In the genomic region with DNA sequence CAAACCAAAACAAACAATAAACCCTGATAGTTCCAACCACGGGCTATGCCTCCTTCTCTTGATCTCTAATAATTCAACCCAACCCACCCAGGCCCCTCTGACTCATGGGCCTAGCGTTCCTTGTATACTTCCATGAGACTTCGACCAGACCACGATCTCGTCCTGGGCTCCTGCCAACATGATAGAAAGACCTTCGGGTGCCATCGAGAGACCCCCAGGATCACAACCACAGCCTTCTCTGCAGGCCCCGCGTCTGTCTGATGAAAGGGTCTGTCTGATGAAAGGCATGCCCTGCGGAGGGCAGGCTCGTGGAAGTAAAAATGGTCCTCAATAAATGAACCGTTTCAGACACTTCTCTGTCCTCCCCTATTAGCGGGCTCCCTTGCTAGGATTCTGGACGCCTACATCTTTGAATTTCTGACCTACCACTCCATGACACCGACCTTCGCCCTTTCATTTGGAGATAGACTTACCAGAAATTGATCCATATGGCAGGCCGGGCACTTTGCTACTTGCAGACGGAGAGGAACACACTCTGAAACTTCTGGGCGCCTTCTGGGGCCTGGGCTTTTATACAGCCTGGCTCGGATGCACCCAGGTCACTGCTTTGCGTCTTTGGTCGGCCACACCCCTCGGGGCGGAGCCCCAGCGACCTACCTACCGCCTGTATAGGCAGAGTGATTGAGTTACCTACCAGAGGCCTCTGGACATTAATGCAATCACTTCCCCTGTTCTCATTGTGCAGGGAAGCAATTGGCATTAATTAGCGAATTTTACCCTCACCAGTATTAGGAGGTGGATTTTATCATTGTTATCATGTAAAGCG, we compare ENCODE assay signal across 21 cellular contexts. TPM values are rescaled to one million over a fixed set of nuclear protein-coding genes. Genes with fewer than 3 reads are reported as not detected.
DNase-seq lines count a peak whose midpoint lies in the region; ATAC-seq and TF ChIP-seq lines count a peak whose summit lies in the region.
"Had no signal": no experiment of that assay in that cellular context is flagged by ENCODE, and none has a peak within 500 bp of the region (broad histone marks: within the 10 kb centered on the region; RNA-seq: fewer than 3 reads in every experiment).

No MANE protein-coding gene starts in this region.

- H3K4me3 ChIP-seq in H7 (ENCODE audit: insufficient read depth, low read depth, low read length) (no peak overlapping the region), esophagus muscularis mucosa (no peak overlapping the region)
- H3K4me3 ChIP-seq: BLaER1 treated with 17β-estradiol and CSF1 and Interleukin-3, amounts not matched to agents 10 nM and 100 nM had no signal

- 92% methylated on average over 23 of the region's 28 CpGs for WGBS in esophagus muscularis mucosa

- H3K36me3 ChIP-seq in H7 (replicated peaks; ENCODE audit: control insufficient read depth, insufficient read depth, low read length) (no peaks in the 10 kb centered on the region), esophagus muscularis mucosa (no peaks in the 10 kb centered on the region)
- H3K36me3 ChIP-seq: BLaER1 treated with 17β-estradiol and CSF1 and Interleukin-3, amounts not matched to agents 10 nM and 100 nM had no signal

- H3K27ac Mint-ChIP-seq in WTC11 (no peak overlapping the region), osteocyte (ENCODE audit: unreplicated experiment) (no peak overlapping the region)
- H3K27ac Mint-ChIP-seq: B cell; CD4-positive, CD25-positive, alpha-beta regulatory T cell; CD8-positive, alpha-beta memory T cell had no signal

- H3K9me3 Mint-ChIP-seq in WTC11 (peaks cover 17% of the 10 kb centered on the region), osteocyte (ENCODE audit: unreplicated experiment) (peaks cover 13% of the 10 kb centered on the region)
- peaks cover 21% of the 10 kb centered on the region for H3K9me3 Mint-ChIP-seq in activated T-cell treated with anti-CD3 and anti-CD28 coated beads, Interleukin-2, amount 50 U/mL, for 4 hours

- intact Hi-C loops in esophagus muscularis mucosa (cut with DNase I) (no loop called here), head of caudate nucleus (cut with DNase I) (no loop called here)

- TF ChIP-seq CTCF in WTC11 (IDR thresholded peaks at IDR 0.05), result no peak
- no peak for TF ChIP-seq CTCF in esophagus muscularis mucosa (IDR thresholded peaks at IDR 0.05)
- TF ChIP-seq CTCF in osteocyte (IDR thresholded peaks at IDR 0.05), result no peak

- peaks cover 0 to 3% (median 0%) of the 10 kb centered on the region in 4 donors for H3K4me1 ChIP-seq in esophagus muscularis mucosa

- ATAC-seq in WTC11, result peak; percentile 79
- ATAC-seq in activated T-cell treated with anti-CD3 and anti-CD28 coated beads, Interleukin-2, amount 50 U/mL, for 4 hours, result no peak

- H3K27me3 Mint-ChIP-seq in WTC11 (ENCODE audit: low read depth) (peaks cover 16% of the 10 kb centered on the region), osteocyte (ENCODE audit: unreplicated experiment) (peaks cover 19% of the 10 kb centered on the region)
- H3K27me3 Mint-ChIP-seq in activated T-cell treated with anti-CD3 and anti-CD28 coated beads, Interleukin-2, amount 50 U/mL, for 4 hours (ENCODE audit: low read depth), result peaks cover 7% of the 10 kb centered on the region

- CTCF ChIA-PET in WTC11 (lab: Charles Lee), result no interaction called here

- H3K27me3 ChIP-seq in H7 (ENCODE audit: control insufficient read depth, insufficient read depth, low read length) (no peaks in the 10 kb centered on the region; the same call in 1 of the 2 replicates), esophagus muscularis mucosa (no peaks in the 10 kb centered on the region)
- H3K27me3 ChIP-seq: BLaER1 treated with 17β-estradiol and CSF1 and Interleukin-3, amounts not matched to agents 10 nM and 100 nM had no signal

- H3K4me1 Mint-ChIP-seq in WTC11 (peaks cover 7% of the 10 kb centered on the region), osteocyte (ENCODE audit: unreplicated experiment) (no peaks in the 10 kb centered on the region)
- H3K4me1 Mint-ChIP-seq in activated T-cell treated with anti-CD3 and anti-CD28 coated beads, Interleukin-2, amount 50 U/mL, for 4 hours (ENCODE audit: low read depth), result no peaks in the 10 kb centered on the region
- H3K4me1 Mint-ChIP-seq: B cell; CD4-positive, CD25-positive, alpha-beta regulatory T cell; CD8-positive, alpha-beta memory T cell had no signal

- DNase-seq in H7 (peak; percentile 40), WTC11 (ENCODE audit: low spot score) (peak; percentile 56), esophagus muscularis mucosa (ENCODE audit: extremely low spot score) (peak; percentile 81), osteocyte (ENCODE audit: extremely low spot score, unreplicated experiment) (peak; percentile 69), head of caudate nucleus (no peak), NCI-H524 (lab: John Stamatoyannopoulos, UW) (no peak)
- DNase-seq in activated T-cell treated with anti-CD3 and anti-CD28 coated beads, Interleukin-2, amount 50 U/mL, for 4 hours, result no peak
- DNase-seq: CD4-positive, CD25-positive, alpha-beta regulatory T cell; CD8-positive, alpha-beta memory T cell; COR-L47; DMS 273 treated with DMSO at 0.1 percent for 48 hours; DMS53; DND-41; EL; GOT3; HCEC 1CT had no signal

- peaks cover 10% of the 10 kb centered on the region for H3K36me3 Mint-ChIP-seq in WTC11
- no peaks in the 10 kb centered on the region for H3K36me3 Mint-ChIP-seq in osteocyte (ENCODE audit: unreplicated experiment)
- H3K36me3 Mint-ChIP-seq in activated T-cell treated with anti-CD3 and anti-CD28 coated beads, Interleukin-2, amount 50 U/mL, for 4 hours (ENCODE audit: insufficient read depth), result peaks cover 2% of the 10 kb centered on the region
- H3K36me3 Mint-ChIP-seq: CD4-positive, CD25-positive, alpha-beta regulatory T cell had no signal

- TF ChIP-seq EP300 in esophagus muscularis mucosa (IDR thresholded peaks at IDR 0.05), result no peak

- POLR2A ChIA-PET in WTC11 (lab: Charles Lee), result no interaction called here

- peaks cover 0 to 25% (median 18%) of the 10 kb centered on the region in 4 donors for H3K9me3 ChIP-seq in esophagus muscularis mucosa

- no peak for TF ChIP-seq POLR2A in esophagus muscularis mucosa (IDR thresholded peaks at IDR 0.05; ENCODE audit: low read depth)

- H3K4me3 Mint-ChIP-seq in WTC11 (no peak overlapping the region), osteocyte (ENCODE audit: unreplicated experiment) (no peak overlapping the region)
- H3K4me3 Mint-ChIP-seq in activated T-cell treated with anti-CD3 and anti-CD28 coated beads, Interleukin-2, amount 50 U/mL, for 4 hours, result no peak overlapping the region
- H3K4me3 Mint-ChIP-seq: B cell; CD4-positive, CD25-positive, alpha-beta regulatory T cell; CD8-positive, alpha-beta memory T cell had no signal

- no peak overlapping the region for H3K27ac ChIP-seq in esophagus muscularis mucosa (replicated peaks in 1 of 4)
- H3K27ac ChIP-seq: BLaER1 treated with 17β-estradiol and CSF1 and Interleukin-3, amounts not matched to agents 10 nM and 100 nM had no signal

TF ChIP-seq in WTC11, 78 proteins besides CTCF, POLR2A, EP300 and RAD21 (continues in another document):
- TF ChIP-seq PRDM15 (CRISPR knock-in tag; IDR thresholded peaks at IDR 0.05), result no peak
- TF ChIP-seq TP53 (CRISPR knock-in tag; IDR thresholded peaks at IDR 0.05), result no peak
- no peak for TF ChIP-seq E2F1 (CRISPR knock-in tag; IDR thresholded peaks at IDR 0.05)
- TF ChIP-seq ZMAT4 (CRISPR knock-in tag; IDR thresholded peaks at IDR 0.05), result no peak

RNA-seq across cellular contexts. Expression of gene KLF18, which starts 5.3 kb away (rescaled TPM):
- 0.03 TPM in 1 of 2 replicates, not detected in the other for total RNA-seq in H7 (2014; rRNA removed; shearing (Covaris generic))
- total RNA-seq in WTC11 (2021) (0.05 to 0.09 TPM (median 0.09 TPM) in 3 replicates), esophagus muscularis mucosa (not detected), osteocyte (not detected in 2 replicates)
- not detected for total RNA-seq in activated T-cell treated with anti-CD3 and anti-CD28 coated beads, Interleukin-2, amount 50 U/mL, for 4 hours
- total RNA-seq: A172; B cell; CD4-positive, CD25-positive, alpha-beta regulatory T cell; CD8-positive, alpha-beta memory T cell; G401; HT-29 had no signal

RNA-seq across cellular contexts. Expression of gene KLF17, which starts 28.1 kb away (rescaled TPM):
- not detected in 2 replicates for total RNA-seq in H7 (2014; rRNA removed; shearing (Covaris generic))
- total RNA-seq in WTC11 (2021) (not detected in 3 replicates), esophagus muscularis mucosa (1 to 10 TPM in 2 of 4 donors, under 1 TPM in 2; 0.42 to 2.0 (median 1.1) TPM), osteocyte (not detected in 2 replicates)
- total RNA-seq in activated T-cell treated with anti-CD3 and anti-CD28 coated beads, Interleukin-2, amount 50 U/mL, for 4 hours, result not detected
- total RNA-seq: A172; B cell; CD4-positive, CD25-positive, alpha-beta regulatory T cell; CD8-positive, alpha-beta memory T cell; G401; HT-29 had no signal

Comparison
In these comparisons a context has a peak if more than half of its experiments do, and no peak if none do; other contexts are left out.
1. DNase-seq: peak in H7 (single experiment), WTC11 (single experiment), esophagus muscularis mucosa (single experiment) and osteocyte (single experiment); none in head of caudate nucleus (0 of 42), NCI-H524 (0 of 2) and activated T-cell treated with anti-CD3 and anti-CD28 coated beads, Interleukin-2, amount 50 U/mL, for 4 hours (single experiment).